In the genomic region with DNA sequence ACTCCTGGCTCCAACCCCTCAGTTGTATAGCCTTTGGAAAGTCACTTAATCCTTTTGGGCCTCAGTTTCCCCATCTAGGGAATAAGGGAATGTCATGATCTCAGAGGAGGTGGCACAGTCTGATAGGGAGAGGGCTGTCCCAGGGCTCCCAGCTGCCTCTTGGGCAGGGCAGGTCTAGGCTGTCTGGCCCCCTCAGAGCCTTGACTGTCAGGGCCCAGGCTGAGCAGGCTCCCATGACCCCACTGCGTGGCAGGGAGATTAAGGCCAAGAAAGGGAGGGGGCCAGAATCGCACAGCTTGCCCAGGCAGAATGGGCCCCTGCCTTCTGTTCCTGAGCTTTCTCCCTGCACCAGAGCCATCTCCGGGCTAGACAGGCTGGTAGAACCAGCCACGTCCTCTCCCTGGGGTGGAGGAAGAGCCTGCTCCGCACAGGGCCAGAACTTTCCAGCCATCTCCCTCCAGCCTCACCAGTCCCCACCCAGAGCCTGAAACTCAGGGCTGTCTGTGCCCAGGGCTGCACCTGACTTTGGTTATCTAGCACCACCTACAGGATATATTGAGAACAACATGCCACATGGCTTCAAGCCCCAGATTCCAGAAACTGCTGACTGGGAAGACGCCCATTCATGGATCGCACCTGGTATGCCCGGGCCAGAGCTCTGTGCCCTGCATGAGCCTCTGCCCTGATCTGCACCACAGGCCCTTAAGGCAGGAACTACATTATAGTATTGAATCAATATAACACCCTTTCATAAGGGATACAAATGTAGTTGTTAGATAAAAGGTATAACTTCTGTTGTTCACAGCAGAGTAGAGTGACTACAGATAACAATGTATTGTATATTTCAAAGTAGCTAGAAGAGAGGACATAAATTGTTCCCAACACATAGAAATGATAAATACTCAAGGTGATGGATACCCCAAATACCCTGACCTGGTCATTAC, we compare ENCODE assay signal across 8 cellular contexts. TPM values are rescaled to one million over a fixed set of nuclear protein-coding genes. Genes with fewer than 3 reads are reported as not detected.
DNase-seq lines count a peak whose midpoint lies in the region; ATAC-seq and TF ChIP-seq lines count a peak whose summit lies in the region.

No MANE protein-coding gene starts in this region.

- H3K4me1 Mint-ChIP-seq in chondrocyte (ENCODE audit: low read depth), result peaks cover 3% of the 10 kb centered on the region

- H3K27ac ChIP-seq in DOHH2 (ENCODE audit: low read depth, low read length), result no peak overlapping the region

- H3K27me3 ChIP-seq in DOHH2 (ENCODE audit: control insufficient read depth, low read length), result no peaks in the 10 kb centered on the region

- no peak overlapping the region for H3K4me3 ChIP-seq in DOHH2 (ENCODE audit: low read length)

- ATAC-seq in HG03280 (IDR thresholded peaks at IDR 0.05; ENCODE audit: unreplicated experiment) (peak; percentile 48), HG02938 (IDR thresholded peaks at IDR 0.05; ENCODE audit: unreplicated experiment) (no peak)
- peak; percentile 46 to 49 for ATAC-seq in activated CD4-positive, CD25-positive, alpha-beta regulatory T cell treated with anti-CD3 and anti-CD28 coated beads, Interleukin-2, amount 50 U/mL, for 24 hours

- peaks cover 10% of the 10 kb centered on the region for H3F3A ChIP-seq in DOHH2 (ENCODE audit: control insufficient read depth, insufficient read depth)

- peaks cover 42% of the 10 kb centered on the region for H3K4me1 ChIP-seq in DOHH2 (ENCODE audit: control insufficient read depth, low read length)

- no peak overlapping the region for H3K4me3 Mint-ChIP-seq in chondrocyte (ENCODE audit: unreplicated experiment)

- no peaks in the 10 kb centered on the region for H3K79me2 ChIP-seq in DOHH2 (ENCODE audit: control insufficient read depth, low read length)

- no peaks in the 10 kb centered on the region for H3K27me3 Mint-ChIP-seq in chondrocyte (ENCODE audit: low read depth)

- H3K4me2 ChIP-seq in DOHH2 (ENCODE audit: low read length), result peak overlapping the region; percentile 18

- no peaks in the 10 kb centered on the region for H4K20me1 ChIP-seq in DOHH2 (ENCODE audit: control insufficient read depth, insufficient read depth, low read depth, low read length)

- H3K36me3 ChIP-seq in DOHH2 (ENCODE audit: control insufficient read depth, low read length), result no peaks in the 10 kb centered on the region

- no peaks in the 10 kb centered on the region for H3K36me3 Mint-ChIP-seq in chondrocyte (ENCODE audit: low read depth)

- TF ChIP-seq CTCF in DOHH2 (IDR thresholded peaks at IDR 0.05; ENCODE audit: low read depth, low read length, poor library complexity, severe bottlenecking) (peak; percentile 90), chondrocyte (IDR thresholded peaks at IDR 0.05) (peak; percentile 86)

- H3K9me2 ChIP-seq in DOHH2 (replicated peaks; ENCODE audit: control insufficient read depth, low read length), result no peaks in the 10 kb centered on the region

- no peaks in the 10 kb centered on the region for H3K9me3 Mint-ChIP-seq in chondrocyte (ENCODE audit: low read depth)

- H3K9me3 ChIP-seq in DOHH2 (ENCODE audit: control insufficient read depth, insufficient read depth, low read length), result no peaks in the 10 kb centered on the region

- DNase-seq in NCI-H460 (ENCODE audit: extremely low read depth, low read depth), result peak; percentile 88
- DNase-seq in chondrocyte (ENCODE audit: low spot score), result no peak
- peak; percentile 47 for DNase-seq in kidney glomerular epithelial cell (lab: John Stamatoyannopoulos, UW)
- peak; percentile 57 to 68 for DNase-seq in stimulated activated CD4-positive, alpha-beta T cell treated with anti-CD3 and anti-CD28 coated beads, Interleukin-2, amount 100 ng/mL, for 24 hours

- no peak overlapping the region for H3K27ac Mint-ChIP-seq in chondrocyte (ENCODE audit: unreplicated experiment)

RNA-seq across cellular contexts. Expression of a gene that starts 32.0 kb away (rescaled TPM):
- 9.9 and 10.6 TPM in 2 replicates for total RNA-seq in NCI-H460 (2014; rRNA removed; shearing (Covaris generic))
- 8.6 and 10.2 TPM in 2 replicates for polyA plus RNA-seq in NCI-H460 (2014; cell fraction: nucleus; rRNA removed)
- total RNA-seq in chondrocyte, result 6.8 to 8.8 TPM (median 7.8 TPM) in 3 replicates

RNA-seq across cellular contexts. Expression of a gene that starts 32.9 kb away (rescaled TPM):
- 15.2 and 15.5 TPM in 2 replicates for total RNA-seq in NCI-H460 (2014; rRNA removed; shearing (Covaris generic))
- 25.8 and 36.9 TPM in 2 replicates for polyA plus RNA-seq in NCI-H460 (2014; cell fraction: nucleus; rRNA removed)
- total RNA-seq in chondrocyte, result 10.6 to 17.6 TPM (median 15.8 TPM) in 3 replicates

RNA-seq across cellular contexts. Expression of a gene that starts 54.3 kb away (rescaled TPM):
- 9.2 and 12.2 TPM in 2 replicates for total RNA-seq in NCI-H460 (2014; rRNA removed; shearing (Covaris generic))
- 11.6 and 14.6 TPM in 2 replicates for polyA plus RNA-seq in NCI-H460 (2014; cell fraction: nucleus; rRNA removed)
- 39.4 to 63.0 TPM (median 61.8 TPM) in 3 replicates for total RNA-seq in chondrocyte
